In genomic region chr3:198080521-198081384, GRCh38 we compare ENCODE assay signal across 8 cellular contexts.
A peak's percentile ranks its signal among the peaks of the same experiment; 100 is the strongest.
DNase-seq lines count a peak whose midpoint lies in the region; ATAC-seq and TF ChIP-seq lines count a peak whose summit lies in the region.

No MANE protein-coding gene starts in this region.

- TF ChIP-seq EP300 in SK-N-SH (IDR thresholded peaks at IDR 0.05; ENCODE audit: borderline replicate concordance in 1 of 2, low read depth in 1 of 2, low read length in 1 of 2) (no peak), transverse colon (IDR thresholded peaks at IDR 0.05; ENCODE audit: low read depth) (no peak)

- intact Hi-C loops in heart left ventricle (cut with DNase I) (no loop called here), posterior vena cava (cut with DNase I) (no loop called here), transverse colon (cut with DNase I; ENCODE audit: low total_unique reads) (no loop called here)

- 6% methylated on average over 35 of the region's 86 CpGs for WGBS in SK-N-SH (ENCODE audit: low lambda C conversion rate)
- 0 to 7% (median 2%) methylated on average over 4 to 86 of the region's 86 CpGs for WGBS in heart left ventricle, 4 donors
- WGBS in transverse colon (ENCODE audit: low coverage in 1 of 2), 2 donors = 0% methylated on average over 24 of the region's 86 CpGs; no CpG with 5 or more reads in 1 of the 2 donors

- H3K9ac ChIP-seq in BLaER1 (peak overlapping the region; percentile 84), SK-N-SH (no peak overlapping the region)

- peaks cover 20% of the 10 kb centered on the region for H3K4me1 ChIP-seq in BLaER1
- H3K4me1 ChIP-seq in SK-N-SH (ENCODE audit: control insufficient read depth in 1 of 2, insufficient read depth in 2 of 2, low read depth in 1 of 2, low read length in 1 of 2) = no peaks in the 10 kb centered on the region; a peak in 1 of 4 replicates
- H3K4me1 ChIP-seq in heart left ventricle = peaks cover 3 to 18% (median 12%) of the 10 kb centered on the region in 12 donors
- peaks cover 10 to 17% (median 16%) of the 10 kb centered on the region in 4 donors for H3K4me1 ChIP-seq in transverse colon

- peak overlapping the region; percentile 88 for H2AFZ ChIP-seq in SK-N-SH (ENCODE audit: low read depth)

- no peaks in the 10 kb centered on the region for H3K36me3 ChIP-seq in BLaER1
- H3K36me3 ChIP-seq in SK-N-SH (replicated peaks in 1 of 2; ENCODE audit: control insufficient read depth in 1 of 2, insufficient read depth in 2 of 2, low read length in 1 of 2) = no peaks in the 10 kb centered on the region
- H3K36me3 ChIP-seq in heart left ventricle = no peaks in the 10 kb centered on the region
- no peaks in the 10 kb centered on the region for H3K36me3 ChIP-seq in transverse colon

- H4K20me1 ChIP-seq in BLaER1 = no peaks in the 10 kb centered on the region
- H4K20me1 ChIP-seq in SK-N-SH (ENCODE audit: insufficient read depth) = no peaks in the 10 kb centered on the region

- POLR2A ChIA-PET in SK-N-SH (lab: Yijun Ruan, JAX) = no interaction called here

- H3K27ac ChIP-seq in BLaER1 (peak overlapping the region; percentile 89), SK-N-SH (ENCODE audit: low read depth in 2 of 2, low read length in 1 of 2) (no peak overlapping the region), heart left ventricle (no peak overlapping the region), transverse colon (no peak overlapping the region)

- peak overlapping the region; percentile 29 to 88 for H3K27ac Mint-ChIP-seq in activated naive CD4-positive, alpha-beta T cell treated with anti-CD3 and anti-CD28 coated beads, Interleukin-2, amount 50 U/mL, for 72 hours

- ATAC-seq in GM19351 (IDR thresholded peaks at IDR 0.05; ENCODE audit: unreplicated experiment) (peak; percentile 90), heart left ventricle (peak in 3 of 4 donors; percentile 84 to 99 (median 98))
- ATAC-seq in activated naive CD4-positive, alpha-beta T cell treated with anti-CD3 and anti-CD28 coated beads, Interleukin-2, amount 50 U/mL, for 72 hours = peak; percentile 89 to 92

- CTCF ChIA-PET in SK-N-SH (lab: Yijun Ruan, JAX) = interaction anchor here (0.6 to 2.0 kb wide), 17 partner anchors 8 to 179 kb away, joined by 3 to 12 read pairs (median 3); no protein-coding TSS in a partner anchor

- no peaks in the 10 kb centered on the region; the same call in 1 of the 2 replicates for H3K9me2 ChIP-seq in SK-N-SH

- TF ChIP-seq POLR2A in heart left ventricle (IDR thresholded peaks at IDR 0.05) = peak in 1 of 2 donors; percentile 5
- no peak for TF ChIP-seq POLR2A in transverse colon (IDR thresholded peaks at IDR 0.05)

- peak; percentile 57 for DNase-seq in HuH-7.5 (ENCODE audit: low spot score)
- peak; percentile 85 for DNase-seq in SK-N-SH
- peak; percentile 87 for DNase-seq in activated naive CD4-positive, alpha-beta T cell treated with anti-CD3 and anti-CD28 coated beads, Interleukin-2, amount 50 U/mL, for 72 hours (ENCODE audit: low spot score in 2 of 2)
- peak; percentile 62 to 89 (median 68) for DNase-seq in heart left ventricle
- peak; percentile 90 for DNase-seq in posterior vena cava (ENCODE audit: low spot score)
- peak; percentile 77 for DNase-seq in transverse colon

- H3K9me3 Mint-ChIP-seq in activated naive CD4-positive, alpha-beta T cell treated with anti-CD3 and anti-CD28 coated beads, Interleukin-2, amount 50 U/mL, for 72 hours = peaks cover 0 to 8% of the 10 kb centered on the region in 2 donors

- H3K9me3 ChIP-seq in BLaER1 (no peaks in the 10 kb centered on the region), SK-N-SH (no peaks in the 10 kb centered on the region), heart left ventricle (peaks cover 0 to 7% (median 0%) of the 10 kb centered on the region in 12 donors), transverse colon (no peaks in the 10 kb centered on the region)

- H3K4me2 ChIP-seq in BLaER1 (peak overlapping the region; percentile 90), SK-N-SH (peak overlapping the region; percentile 80)

- peaks cover 5% of the 10 kb centered on the region for H3K27me3 ChIP-seq in BLaER1
- peaks cover 56% of the 10 kb centered on the region for H3K27me3 ChIP-seq in SK-N-SH (ENCODE audit: insufficient read depth)
- H3K27me3 ChIP-seq in heart left ventricle = peaks cover 27 to 91% (median 68%) of the 10 kb centered on the region in 9 donors
- peaks cover 94% of the 10 kb centered on the region for H3K27me3 ChIP-seq in transverse colon

- H3K4me3 ChIP-seq in BLaER1 (peak overlapping the region; percentile 81), SK-N-SH (ENCODE audit: low read depth in 2 of 2, low read length in 1 of 2) (peak overlapping the region; percentile 17 to 59; a peak in 3 of 4 replicates), heart left ventricle (peak overlapping the region; percentile 16 to 61 (median 49)), transverse colon (peak overlapping the region; percentile 19 to 48 (median 32))

- H3K79me2 ChIP-seq in SK-N-SH (ENCODE audit: insufficient read depth) = no peaks in the 10 kb centered on the region

- TF ChIP-seq CTCF in SK-N-SH (IDR thresholded peaks at IDR 0.05) (peak; percentile 59), heart left ventricle (IDR thresholded peaks at IDR 0.05) (peak; percentile 44 to 87 (median 70)), transverse colon (IDR thresholded peaks at IDR 0.05) (peak; percentile 20 to 77 (median 60))

- in situ Hi-C loops in transverse colon (cut with MboI; ENCODE audit: low pct_ligation_motif_present in 1 of 4, low pct_unique_long_range_greater_than_20kb in 1 of 4, low sequenced_read_pairs in 3 of 4) = no loop called here

- no peak for TF ChIP-seq RAD21 in SK-N-SH (IDR thresholded peaks at IDR 0.05; ENCODE audit: low read length)

- H3F3A ChIP-seq in SK-N-SH (replicated peaks; ENCODE audit: insufficient read depth) = no peaks in the 10 kb centered on the region

- H3K36me3 Mint-ChIP-seq in activated naive CD4-positive, alpha-beta T cell treated with anti-CD3 and anti-CD28 coated beads, Interleukin-2, amount 50 U/mL, for 72 hours = peaks cover 0 to 4% of the 10 kb centered on the region in 2 donors

TF ChIP-seq in SK-N-SH, 30 proteins besides CTCF, POLR2A, EP300 and RAD21 (continues in another document):
- TF ChIP-seq MAX (IDR thresholded peaks at IDR 0.05; ENCODE audit: low read depth) (peak; percentile 43; the same call in 1 of the 2 replicates), SMC3 (IDR thresholded peaks at IDR 0.05; ENCODE audit: low read depth, low read length) (peak; percentile 15; the same call in 1 of the 2 replicates), RCOR1 (IDR thresholded peaks at IDR 0.05; ENCODE audit: low read length) (no peak), GABPA (IDR thresholded peaks at IDR 0.05; ENCODE audit: low read depth) (no peak), FOXJ3 (CRISPR knock-in tag; IDR thresholded peaks at IDR 0.05) (no peak), ELF1 (IDR thresholded peaks at IDR 0.05) (0 out of 2 replicates have a peak, but pooled peaks have one; percentile 22), USF2 (IDR thresholded peaks at IDR 0.05; ENCODE audit: borderline replicate concordance, low read depth, low read length) (no peak), REST (IDR thresholded peaks at IDR 0.05; ENCODE audit: low read depth, low read length) (no peak), PBX3 (IDR thresholded peaks at IDR 0.05) (no peak)
